1 cellular context compared by ENCODE assay signal in the genomic region with DNA sequence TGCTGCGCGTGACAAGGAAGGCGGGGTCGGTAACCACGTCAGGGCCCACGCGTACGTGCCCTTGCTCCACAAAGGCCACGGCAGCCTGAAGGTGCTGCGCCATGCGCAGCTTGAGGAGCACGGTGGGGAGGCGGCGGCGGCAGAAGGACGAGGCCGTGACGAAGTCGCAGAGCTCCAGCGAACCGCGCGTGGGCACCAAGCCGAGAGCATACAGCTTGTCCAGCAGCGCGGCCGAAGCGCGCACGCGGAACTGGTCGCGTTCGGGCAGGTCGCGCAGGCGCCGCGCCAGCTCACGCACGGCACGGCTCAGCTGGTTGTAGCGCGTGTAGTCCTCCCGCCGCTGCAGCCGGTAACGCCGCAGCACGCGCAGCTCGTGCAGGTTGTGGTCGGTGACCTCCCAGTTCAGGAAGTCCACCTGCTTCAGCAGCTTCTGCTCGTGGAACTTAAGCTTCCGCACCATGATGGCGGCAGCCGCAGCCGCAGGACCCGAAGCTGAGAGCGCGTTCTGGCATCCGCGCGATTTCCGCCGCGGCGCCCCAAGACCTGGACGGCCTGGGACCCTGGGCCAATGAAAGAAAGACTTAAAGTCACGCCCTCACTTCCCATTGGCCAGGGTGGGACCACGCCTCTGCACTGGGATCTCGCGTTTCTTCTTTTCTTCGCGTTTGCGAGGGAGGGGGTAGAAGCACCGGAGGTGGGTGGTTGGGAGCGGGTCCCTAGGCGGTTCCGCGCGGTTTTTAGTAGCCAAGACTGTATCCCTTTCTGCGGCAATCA.
TF ChIP-seq lines count a peak whose summit lies in the region.

A gene with protein sequence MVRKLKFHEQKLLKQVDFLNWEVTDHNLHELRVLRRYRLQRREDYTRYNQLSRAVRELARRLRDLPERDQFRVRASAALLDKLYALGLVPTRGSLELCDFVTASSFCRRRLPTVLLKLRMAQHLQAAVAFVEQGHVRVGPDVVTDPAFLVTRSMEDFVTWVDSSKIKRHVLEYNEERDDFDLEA (minus strand): TSS at position 516 of the 774 bp plus-strand sequence. CDS start 56 bp downstream, at position 460.

TF ChIP-seq in WTC11, 78 proteins besides CTCF, POLR2A, EP300 and RAD21 (continued from another document):
- TF ChIP-seq, protein P1, sequence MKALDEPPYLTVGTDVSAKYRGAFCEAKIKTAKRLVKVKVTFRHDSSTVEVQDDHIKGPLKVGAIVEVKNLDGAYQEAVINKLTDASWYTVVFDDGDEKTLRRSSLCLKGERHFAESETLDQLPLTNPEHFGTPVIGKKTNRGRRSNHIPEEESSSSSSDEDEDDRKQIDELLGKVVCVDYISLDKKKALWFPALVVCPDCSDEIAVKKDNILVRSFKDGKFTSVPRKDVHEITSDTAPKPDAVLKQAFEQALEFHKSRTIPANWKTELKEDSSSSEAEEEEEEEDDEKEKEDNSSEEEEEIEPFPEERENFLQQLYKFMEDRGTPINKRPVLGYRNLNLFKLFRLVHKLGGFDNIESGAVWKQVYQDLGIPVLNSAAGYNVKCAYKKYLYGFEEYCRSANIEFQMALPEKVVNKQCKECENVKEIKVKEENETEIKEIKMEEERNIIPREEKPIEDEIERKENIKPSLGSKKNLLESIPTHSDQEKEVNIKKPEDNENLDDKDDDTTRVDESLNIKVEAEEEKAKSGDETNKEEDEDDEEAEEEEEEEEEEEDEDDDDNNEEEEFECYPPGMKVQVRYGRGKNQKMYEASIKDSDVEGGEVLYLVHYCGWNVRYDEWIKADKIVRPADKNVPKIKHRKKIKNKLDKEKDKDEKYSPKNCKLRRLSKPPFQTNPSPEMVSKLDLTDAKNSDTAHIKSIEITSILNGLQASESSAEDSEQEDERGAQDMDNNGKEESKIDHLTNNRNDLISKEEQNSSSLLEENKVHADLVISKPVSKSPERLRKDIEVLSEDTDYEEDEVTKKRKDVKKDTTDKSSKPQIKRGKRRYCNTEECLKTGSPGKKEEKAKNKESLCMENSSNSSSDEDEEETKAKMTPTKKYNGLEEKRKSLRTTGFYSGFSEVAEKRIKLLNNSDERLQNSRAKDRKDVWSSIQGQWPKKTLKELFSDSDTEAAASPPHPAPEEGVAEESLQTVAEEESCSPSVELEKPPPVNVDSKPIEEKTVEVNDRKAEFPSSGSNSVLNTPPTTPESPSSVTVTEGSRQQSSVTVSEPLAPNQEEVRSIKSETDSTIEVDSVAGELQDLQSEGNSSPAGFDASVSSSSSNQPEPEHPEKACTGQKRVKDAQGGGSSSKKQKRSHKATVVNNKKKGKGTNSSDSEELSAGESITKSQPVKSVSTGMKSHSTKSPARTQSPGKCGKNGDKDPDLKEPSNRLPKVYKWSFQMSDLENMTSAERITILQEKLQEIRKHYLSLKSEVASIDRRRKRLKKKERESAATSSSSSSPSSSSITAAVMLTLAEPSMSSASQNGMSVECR (CRISPR knock-in tag; IDR thresholded peaks at IDR 0.05; ENCODE audit: borderline replicate concordance): peak; percentile 97
- no peak for TF ChIP-seq SOX15 (CRISPR knock-in tag; IDR thresholded peaks at IDR 0.05)
- TF ChIP-seq, protein P2, sequence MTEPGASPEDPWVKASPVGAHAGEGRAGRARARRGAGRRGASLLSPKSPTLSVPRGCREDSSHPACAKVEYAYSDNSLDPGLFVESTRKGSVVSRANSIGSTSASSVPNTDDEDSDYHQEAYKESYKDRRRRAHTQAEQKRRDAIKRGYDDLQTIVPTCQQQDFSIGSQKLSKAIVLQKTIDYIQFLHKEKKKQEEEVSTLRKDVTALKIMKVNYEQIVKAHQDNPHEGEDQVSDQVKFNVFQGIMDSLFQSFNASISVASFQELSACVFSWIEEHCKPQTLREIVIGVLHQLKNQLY (CRISPR knock-in tag; IDR thresholded peaks at IDR 0.05): peak; percentile 94; the same call in 1 of the 2 replicates
- TF ChIP-seq ZNF396 (CRISPR knock-in tag; IDR thresholded peaks at IDR 0.05; ENCODE audit: borderline replicate concordance): no peak
- no peak for TF ChIP-seq JUN (CRISPR knock-in tag; IDR thresholded peaks at IDR 0.05)
- TF ChIP-seq CREM (CRISPR knock-in tag; IDR thresholded peaks at IDR 0.05): peak; percentile 79
